ENCODE assay signal across 1 cellular context in genomic region chr2:46315103-46315890, GRCh38.
TF ChIP-seq lines count a peak whose summit lies in the region.

No MANE protein-coding gene starts in this region.

TF ChIP-seq in HepG2, 621 proteins besides CTCF, POLR2A, EP300 and RAD21 (continued from another document and continues in another):
- TF ChIP-seq IRF9 (CRISPR knock-in tag; IDR thresholded peaks at IDR 0.05; ENCODE audit: borderline replicate concordance) (peak; percentile 51; the same call in 1 of the 2 replicates), STAT6 (CRISPR knock-in tag; IDR thresholded peaks at IDR 0.05; ENCODE audit: borderline replicate concordance) (peak; percentile 86; the same call in 1 of the 2 replicates), TEF (CRISPR knock-in tag; IDR thresholded peaks at IDR 0.05) (peak; percentile 98), HMG20B (CRISPR knock-in tag; conservative IDR thresholded peaks at IDR 0.05) (no peak; the same call in 1 of the 2 replicates), GABPA (IDR thresholded peaks at IDR 0.05; ENCODE audit: low read depth, low read length) (no peak), GABPA (CRISPR knock-in tag; IDR thresholded peaks at IDR 0.05; ENCODE audit: low read depth) (peak; percentile 84), SNAPC2 (CRISPR knock-in tag; IDR thresholded peaks at IDR 0.05) (peak; percentile 73; the same call in 1 of the 2 replicates), POGZ (CRISPR knock-in tag; IDR thresholded peaks at IDR 0.05) (peak; percentile 96), ZSCAN29 (CRISPR knock-in tag; conservative IDR thresholded peaks at IDR 0.05) (peak; percentile 93), ZNF331 (CRISPR knock-in tag; IDR thresholded peaks at IDR 0.05) (peak; percentile 89; the same call in 1 of the 2 replicates), ZNF253 (CRISPR knock-in tag; IDR thresholded peaks at IDR 0.05; ENCODE audit: borderline replicate concordance) (no peak), FOXP1 (IDR thresholded peaks at IDR 0.05) (no peak), FOXP1 (CRISPR knock-in tag; IDR thresholded peaks at IDR 0.05) (peak; percentile 74), ZNF558 (CRISPR knock-in tag; IDR thresholded peaks at IDR 0.05; ENCODE audit: borderline replicate concordance) (peak; percentile 32; the same call in 1 of the 2 replicates), ZBTB38 (CRISPR knock-in tag; IDR thresholded peaks at IDR 0.05) (peak; percentile 85), ZNF549 (CRISPR knock-in tag; IDR thresholded peaks at IDR 0.05) (no peak), SIN3B (IDR thresholded peaks at IDR 0.05; ENCODE audit: low read length) (no peak), ATF3 (CRISPR knock-in tag; IDR thresholded peaks at IDR 0.05) (peak; percentile 83), NKX3-1 (CRISPR knock-in tag; IDR thresholded peaks at IDR 0.05) (peak; percentile 83), SYNCRIP (IDR thresholded peaks at IDR 0.05; ENCODE audit: insufficient read depth, low read depth, low read length) (no peak), ZNF530 (CRISPR knock-in tag; IDR thresholded peaks at IDR 0.05; ENCODE audit: low read depth) (no peak), ZNF292 (CRISPR knock-in tag; IDR thresholded peaks at IDR 0.05; ENCODE audit: borderline replicate concordance, low read depth) (peak; percentile 100), ERF (CRISPR knock-in tag; IDR thresholded peaks at IDR 0.05) (peak; percentile 98), ZNF207 (IDR thresholded peaks at IDR 0.05; ENCODE audit: borderline replicate concordance) (no peak), NAIF1 (CRISPR knock-in tag; IDR thresholded peaks at IDR 0.05; ENCODE audit: borderline replicate concordance) (no peak), GABPB1 (CRISPR knock-in tag; IDR thresholded peaks at IDR 0.05) (peak; percentile 84), E2F2 (CRISPR knock-in tag; IDR thresholded peaks at IDR 0.05; ENCODE audit: borderline replicate concordance) (no peak), PAX8 (CRISPR knock-in tag; IDR thresholded peaks at IDR 0.05; ENCODE audit: borderline replicate concordance) (no peak), ZNF737 (CRISPR knock-in tag; IDR thresholded peaks at IDR 0.05; ENCODE audit: borderline replicate concordance) (no peak), ZUFSP (CRISPR knock-in tag; IDR thresholded peaks at IDR 0.05; ENCODE audit: borderline replicate concordance) (no peak), ZFP62 (CRISPR knock-in tag; IDR thresholded peaks at IDR 0.05) (no peak), ZNF639 (CRISPR knock-in tag; conservative IDR thresholded peaks at IDR 0.05) (no peak; the same call in 1 of the 2 replicates), ZNF329 (CRISPR knock-in tag; IDR thresholded peaks at IDR 0.05; ENCODE audit: low read depth) (0 out of 2 replicates have a peak, but pooled peaks have one; percentile 19), FOXC1 (CRISPR knock-in tag; IDR thresholded peaks at IDR 0.05; ENCODE audit: borderline replicate concordance) (peak; percentile 93), NFRKB (IDR thresholded peaks at IDR 0.05) (no peak), ZNF629 (CRISPR knock-in tag; conservative IDR thresholded peaks at IDR 0.05) (peak; percentile 49), PLRG1 (conservative IDR thresholded peaks at IDR 0.05) (no peak), MLX (CRISPR knock-in tag; IDR thresholded peaks at IDR 0.05) (peak; percentile 91; the same call in 1 of the 2 replicates), ZNF326 (CRISPR knock-in tag; IDR thresholded peaks at IDR 0.05; ENCODE audit: borderline replicate concordance) (no peak), ZNF10 (CRISPR knock-in tag; IDR thresholded peaks at IDR 0.05; ENCODE audit: borderline replicate concordance, low read depth) (no peak), ZSCAN30 (CRISPR knock-in tag; IDR thresholded peaks at IDR 0.05) (no peak), ZKSCAN8 (CRISPR knock-in tag; IDR thresholded peaks at IDR 0.05; ENCODE audit: borderline replicate concordance) (peak; percentile 78; the same call in 1 of the 2 replicates), ZBED4 (CRISPR knock-in tag; IDR thresholded peaks at IDR 0.05; ENCODE audit: borderline replicate concordance) (no peak), PRPF4 (IDR thresholded peaks at IDR 0.05; ENCODE audit: low read depth, low read length, poor library complexity, severe bottlenecking) (no peak), ZNF350 (CRISPR knock-in tag; IDR thresholded peaks at IDR 0.05; ENCODE audit: borderline replicate concordance, low read depth) (peak; percentile 92; the same call in 1 of the 2 replicates), ZNF468 (CRISPR knock-in tag; IDR thresholded peaks at IDR 0.05) (no peak; the same call in 1 of the 2 replicates), ZNF24 (IDR thresholded peaks at IDR 0.05) (no peak), HHEX (CRISPR knock-in tag; IDR thresholded peaks at IDR 0.05) (0 out of 2 replicates have a peak, but pooled peaks have one; percentile 9), RNF219 (CRISPR knock-in tag; IDR thresholded peaks at IDR 0.05) (no peak), ZNF749 (CRISPR knock-in tag; IDR thresholded peaks at IDR 0.05; ENCODE audit: borderline replicate concordance) (no peak), NPAS2 (CRISPR knock-in tag; IDR thresholded peaks at IDR 0.05; ENCODE audit: borderline replicate concordance) (no peak), DR1 (CRISPR knock-in tag; IDR thresholded peaks at IDR 0.05) (peak; percentile 31; the same call in 1 of the 2 replicates), ZNF839 (CRISPR knock-in tag; IDR thresholded peaks at IDR 0.05; ENCODE audit: borderline replicate concordance) (peak; percentile 74; the same call in 1 of the 2 replicates)
